In the genomic region with DNA sequence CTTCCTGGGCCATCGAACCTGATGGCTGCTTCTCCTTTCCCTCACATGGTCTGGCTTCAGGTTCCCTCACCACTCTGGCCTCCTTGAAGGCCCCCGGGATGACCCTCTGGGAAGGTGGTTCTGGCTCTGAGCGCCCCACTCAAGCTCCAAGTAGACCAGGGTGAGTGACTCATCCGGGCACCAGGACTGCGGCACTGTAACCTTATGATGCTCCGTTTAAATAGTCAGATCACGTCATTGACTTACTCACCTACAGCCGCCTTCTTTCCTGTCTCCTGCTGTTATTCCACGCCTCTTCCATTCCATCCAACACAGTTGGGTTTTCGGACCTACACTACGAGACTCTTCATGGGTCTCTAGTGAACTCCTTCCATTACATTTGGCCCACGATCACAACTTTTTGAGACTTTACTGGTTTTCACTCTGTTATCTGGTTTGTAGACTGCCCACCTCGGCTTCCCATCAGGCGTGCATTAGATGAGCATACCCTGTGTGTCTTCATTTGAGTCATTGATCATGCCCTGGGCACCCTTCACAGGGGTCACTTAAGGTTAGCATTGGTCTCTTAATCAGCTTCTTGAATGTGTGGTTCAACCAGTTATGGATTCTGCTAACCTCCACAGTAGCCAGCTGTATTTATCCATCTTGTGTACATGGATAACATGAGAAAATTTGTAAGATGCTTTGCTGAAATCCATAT, we compare ENCODE assay signal across 1 cellular context.
TF ChIP-seq lines count a peak whose summit lies in the region.

No MANE protein-coding gene starts in this region.

TF ChIP-seq in SK-N-SH treated with all-trans-retinoic acid at 6 μM for 48 hours, 23 proteins besides CTCF, POLR2A, EP300 and RAD21:
- TF ChIP-seq, protein P1, sequence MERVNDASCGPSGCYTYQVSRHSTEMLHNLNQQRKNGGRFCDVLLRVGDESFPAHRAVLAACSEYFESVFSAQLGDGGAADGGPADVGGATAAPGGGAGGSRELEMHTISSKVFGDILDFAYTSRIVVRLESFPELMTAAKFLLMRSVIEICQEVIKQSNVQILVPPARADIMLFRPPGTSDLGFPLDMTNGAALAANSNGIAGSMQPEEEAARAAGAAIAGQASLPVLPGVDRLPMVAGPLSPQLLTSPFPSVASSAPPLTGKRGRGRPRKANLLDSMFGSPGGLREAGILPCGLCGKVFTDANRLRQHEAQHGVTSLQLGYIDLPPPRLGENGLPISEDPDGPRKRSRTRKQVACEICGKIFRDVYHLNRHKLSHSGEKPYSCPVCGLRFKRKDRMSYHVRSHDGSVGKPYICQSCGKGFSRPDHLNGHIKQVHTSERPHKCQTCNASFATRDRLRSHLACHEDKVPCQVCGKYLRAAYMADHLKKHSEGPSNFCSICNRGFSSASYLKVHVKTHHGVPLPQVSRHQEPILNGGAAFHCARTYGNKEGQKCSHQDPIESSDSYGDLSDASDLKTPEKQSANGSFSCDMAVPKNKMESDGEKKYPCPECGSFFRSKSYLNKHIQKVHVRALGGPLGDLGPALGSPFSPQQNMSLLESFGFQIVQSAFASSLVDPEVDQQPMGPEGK (CRISPR knock-in tag; IDR thresholded peaks at IDR 0.05; ENCODE audit: borderline replicate concordance): no peak
- TF ChIP-seq, protein P2, sequence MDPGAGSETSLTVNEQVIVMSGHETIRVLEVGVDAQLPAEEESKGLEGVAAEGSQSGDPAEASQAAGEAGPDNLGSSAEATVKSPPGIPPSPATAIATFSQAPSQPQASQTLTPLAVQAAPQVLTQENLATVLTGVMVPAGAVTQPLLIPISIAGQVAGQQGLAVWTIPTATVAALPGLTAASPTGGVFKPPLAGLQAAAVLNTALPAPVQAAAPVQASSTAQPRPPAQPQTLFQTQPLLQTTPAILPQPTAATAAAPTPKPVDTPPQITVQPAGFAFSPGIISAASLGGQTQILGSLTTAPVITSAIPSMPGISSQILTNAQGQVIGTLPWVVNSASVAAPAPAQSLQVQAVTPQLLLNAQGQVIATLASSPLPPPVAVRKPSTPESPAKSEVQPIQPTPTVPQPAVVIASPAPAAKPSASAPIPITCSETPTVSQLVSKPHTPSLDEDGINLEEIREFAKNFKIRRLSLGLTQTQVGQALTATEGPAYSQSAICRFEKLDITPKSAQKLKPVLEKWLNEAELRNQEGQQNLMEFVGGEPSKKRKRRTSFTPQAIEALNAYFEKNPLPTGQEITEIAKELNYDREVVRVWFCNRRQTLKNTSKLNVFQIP (CRISPR knock-in tag; IDR thresholded peaks at IDR 0.05; ENCODE audit: borderline replicate concordance, low read depth): no peak
- TF ChIP-seq ZC3H10 (CRISPR knock-in tag; IDR thresholded peaks at IDR 0.05): no peak
- no peak for TF ChIP-seq CSDC2 (CRISPR knock-in tag; IDR thresholded peaks at IDR 0.05)
- TF ChIP-seq ZFP30 (CRISPR knock-in tag; IDR thresholded peaks at IDR 0.05): no peak
- no peak for TF ChIP-seq SNAI2 (CRISPR knock-in tag; IDR thresholded peaks at IDR 0.05)
